In the genomic region with DNA sequence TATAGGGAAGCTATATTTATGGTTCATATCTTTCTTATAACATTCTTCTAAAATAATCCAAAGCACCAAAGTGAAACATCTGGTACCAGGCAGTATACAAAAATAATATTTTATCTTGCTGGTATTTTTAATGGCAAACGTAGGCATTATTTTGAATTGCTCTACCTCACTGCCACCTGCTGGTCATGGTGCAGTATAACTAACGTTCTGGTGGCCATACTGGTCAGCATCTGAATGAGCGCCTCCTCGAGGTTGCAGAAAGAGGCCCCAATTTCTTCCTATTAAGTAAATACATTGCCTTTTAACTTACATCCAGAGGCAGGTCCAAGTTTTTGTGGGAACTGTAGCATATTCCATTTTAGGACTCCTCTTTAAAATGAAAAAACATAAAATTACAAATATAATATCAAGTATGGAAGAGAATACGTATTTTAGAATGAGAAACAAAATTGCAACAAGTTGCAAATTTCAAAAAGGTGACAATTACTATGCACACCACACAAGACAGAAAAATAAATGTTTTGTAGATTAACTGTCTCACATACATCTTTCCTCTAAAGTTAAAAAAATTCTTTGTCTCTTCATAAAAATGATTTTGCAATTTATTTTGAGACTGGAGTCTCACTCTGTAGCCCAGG, we compare ENCODE assay signal across 8 cellular contexts. TPM values are rescaled to one million over a fixed set of nuclear protein-coding genes. Genes with fewer than 3 reads are reported as not detected.
DNase-seq lines count a peak whose midpoint lies in the region; ATAC-seq and TF ChIP-seq lines count a peak whose summit lies in the region.

No MANE protein-coding gene starts in this region.

- peak; percentile 85 to 89 for DNase-seq in AML-193 (lab: John Stamatoyannopoulos, UW)
- DNase-seq in NCI-H2227 (lab: John Stamatoyannopoulos, UW; ENCODE audit: unreplicated experiment), result peak; percentile 81
- peak; percentile 20 to 59 for DNase-seq in breast epithelium (ENCODE audit: low spot score in 2 of 2)
- peak; percentile 75 for DNase-seq in islet precursor cell
- DNase-seq in stimulated activated CD4-positive, alpha-beta T cell treated with anti-CD3 and anti-CD28 coated beads, Interleukin-1b, Interleukin-23, amount 100 ng/mL, for 48 hours, result peak; percentile 69

- intact Hi-C loops in breast epithelium (cut with DNase I; ENCODE audit: low total_unique reads), result no loop called here

- TF ChIP-seq POLR2A in breast epithelium (IDR thresholded peaks at IDR 0.05), result no peak

- H3K4me1 ChIP-seq in breast epithelium, result no peaks in the 10 kb centered on the region

- no peaks in the 10 kb centered on the region for H3K36me3 ChIP-seq in breast epithelium

- H3K27ac ChIP-seq in VCaP (peak overlapping the region; percentile 20; the same call in 1 of the 2 replicates), breast epithelium (no peak overlapping the region)

- peak; percentile 99 for TF ChIP-seq CTCF in VCaP (conservative IDR thresholded peaks at IDR 0.05)
- TF ChIP-seq CTCF in breast epithelium (IDR thresholded peaks at IDR 0.05), result peak; percentile 59 to 95 (median 83)

- no peaks in the 10 kb centered on the region for H3K27me3 ChIP-seq in breast epithelium

- H3K9me3 ChIP-seq in breast epithelium, result no peaks in the 10 kb centered on the region

- peak; percentile 91 for ATAC-seq in GM18907 (IDR thresholded peaks at IDR 0.05; ENCODE audit: unreplicated experiment)
- ATAC-seq in HG03159 (IDR thresholded peaks at IDR 0.05; ENCODE audit: unreplicated experiment), result peak; percentile 96

- H3K4me3 ChIP-seq in breast epithelium, result no peak overlapping the region

RNA-seq across cellular contexts. Expression of gene CWH43, which starts 22.9 kb away (rescaled TPM):
- total RNA-seq in breast epithelium, result under 1 TPM in 1 of 3 donors, not detected in 2; 0.66 TPM

RNA-seq across cellular contexts. Expression of gene OCIAD2, which starts 56.6 kb away (rescaled TPM):
- 10 to 100 TPM in 1 of 3 donors, 1 to 10 TPM in 2; 9.2 to 22.0 (median 9.9) TPM for total RNA-seq in breast epithelium
